Comparison of ENCODE assay signal across 21 cellular contexts in genomic region chr3:106880206-106880605, GRCh38.
DNase-seq lines count a peak whose midpoint lies in the region; ATAC-seq, FAIRE-seq and TF ChIP-seq lines count a peak whose summit lies in the region.
"Had no signal": no experiment of that assay in that cellular context is flagged by ENCODE, and none has a peak within 500 bp of the region (broad histone marks: within the 10 kb centered on the region; RNA-seq: fewer than 3 reads in every experiment).

No MANE protein-coding gene starts in this region.

- peak overlapping the region; percentile 41 for H3K9ac ChIP-seq in Loucy (ENCODE audit: low read depth, low read length, poor library complexity, severe bottlenecking)

- H3K9me2 ChIP-seq in Loucy (replicated peaks; ENCODE audit: low read depth, low read length): no peaks in the 10 kb centered on the region

- FAIRE-seq in GM19239 (lab: Jason Lieb, UNC): no peak

- H3K27me3 Mint-ChIP-seq in neural crest cell (ENCODE audit: low read depth): no peaks in the 10 kb centered on the region
- H3K27me3 Mint-ChIP-seq: CD4-positive, alpha-beta T cell had no signal

- DNase-seq in ELF-1 (ENCODE audit: low read depth, low spot score) (peak; percentile 13), iPS DF 19.7 (ENCODE audit: low read depth, low spot score) (peak; percentile 5), neural crest cell (ENCODE audit: low read depth, low spot score) (no peak), GM19239 (ENCODE audit: insufficient read length, low spot score) (no peak)
- DNase-seq: 8988T; BE2C; CD4-positive, alpha-beta T cell; GOT3; HFFc6; MV-4-11; NCI-H1417 treated with DMSO at 0.1 percent for 48 hours; NCI-H2029; NCI-H2171; NCI-H446 treated with DMSO at 0.1 percent for 48 hours; NCI-H748 treated with DMSO at 0.1 percent for 48 hours had no signal

- ATAC-seq in HG03469 (IDR thresholded peaks at IDR 0.05; ENCODE audit: unreplicated experiment) (no peak), GM19324 (IDR thresholded peaks at IDR 0.05; ENCODE audit: low FRiP score, unreplicated experiment) (no peak), HG03521 (IDR thresholded peaks at IDR 0.05; ENCODE audit: unreplicated experiment) (no peak)
- ATAC-seq: Panc1 had no signal

- H3K79me2 ChIP-seq in Loucy (ENCODE audit: insufficient read depth, low read length): no peaks in the 10 kb centered on the region

- H3K27me3 ChIP-seq in Loucy (ENCODE audit: insufficient read depth, low read length, poor library complexity, severe bottlenecking): no peaks in the 10 kb centered on the region
- H3K27me3 ChIP-seq: BE2C had no signal

- no peak overlapping the region for H3K4me3 ChIP-seq in Loucy (ENCODE audit: low read length, poor library complexity, severe bottlenecking)
- H3K4me3 ChIP-seq: SK-N-MC had no signal

- H3K9me3 Mint-ChIP-seq in neural crest cell: no peaks in the 10 kb centered on the region

- H3F3A ChIP-seq in Loucy (ENCODE audit: low read depth): peaks cover 13% of the 10 kb centered on the region; the same call in 1 of the 2 replicates

- H3K9me3 ChIP-seq in Loucy (ENCODE audit: insufficient read depth, low read depth, low read length): peaks cover 23% of the 10 kb centered on the region; the same call in 1 of the 2 replicates
- H3K9me3 ChIP-seq: BE2C had no signal

- H3K36me3 Mint-ChIP-seq in neural crest cell (ENCODE audit: low read depth): no peaks in the 10 kb centered on the region

- peak overlapping the region; percentile 15; the same call in 1 of the 2 replicates for H2AFZ ChIP-seq in Loucy (ENCODE audit: low read length)

- peak overlapping the region; percentile 44 for H3K4me2 ChIP-seq in Loucy (ENCODE audit: low read depth, low read length, poor library complexity, severe bottlenecking)

- no peak overlapping the region for H3K4me3 Mint-ChIP-seq in neural crest cell
- H3K4me3 Mint-ChIP-seq: CD4-positive, alpha-beta T cell; HFFc6 had no signal

- no peaks in the 10 kb centered on the region for H3K36me3 ChIP-seq in Loucy (ENCODE audit: insufficient read depth, low read length)
- H3K36me3 ChIP-seq: BE2C had no signal

- H3K4me1 Mint-ChIP-seq in neural crest cell: peaks cover 5% of the 10 kb centered on the region

- peaks cover 55% of the 10 kb centered on the region for H3K4me1 ChIP-seq in Loucy (ENCODE audit: insufficient read depth, low read length, poor library complexity, severe bottlenecking)
- H3K4me1 ChIP-seq: BE2C had no signal

- peak overlapping the region; percentile 76 for H3K27ac Mint-ChIP-seq in neural crest cell (ENCODE audit: unreplicated experiment)
- H3K27ac Mint-ChIP-seq: CD4-positive, alpha-beta T cell; HFFc6 had no signal

- no peaks in the 10 kb centered on the region for H4K20me1 ChIP-seq in Loucy (ENCODE audit: insufficient read depth, low read length, poor library complexity, severe bottlenecking)

- TF ChIP-seq CTCF in Loucy (conservative IDR thresholded peaks at IDR 0.05; ENCODE audit: low read length) (no peak), neural crest cell (conservative IDR thresholded peaks at IDR 0.05) (no peak)

Comparison
In these comparisons a context has a peak if more than half of its experiments do, and no peak if none do; other contexts are left out.
1. DNase-seq: peak in ELF-1 (single experiment) and iPS DF 19.7 (single experiment); none in neural crest cell (single experiment) and GM19239 (single experiment).